1 cellular context compared by ENCODE assay signal in the genomic region with DNA sequence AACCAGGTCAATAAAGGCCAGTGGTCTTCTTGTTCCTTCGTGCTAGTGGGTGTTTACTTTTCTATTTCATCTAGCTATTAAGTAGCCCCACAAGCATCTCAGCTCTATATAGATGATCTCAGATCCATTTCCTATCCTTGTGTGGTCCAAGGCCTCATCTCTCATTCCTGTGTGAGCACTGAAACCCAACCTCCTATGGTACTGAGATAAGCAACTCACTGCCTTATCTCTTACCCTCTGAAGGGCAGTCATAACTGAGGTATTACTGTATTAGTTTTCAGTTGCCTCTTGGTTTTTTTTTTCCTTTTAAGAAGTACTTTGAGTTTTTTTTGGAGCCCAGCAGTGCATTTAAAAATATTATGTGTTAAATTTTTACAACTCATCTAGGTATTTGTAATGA.
TF ChIP-seq lines count a peak whose summit lies in the region.

No MANE protein-coding gene starts in this region.

TF ChIP-seq in HepG2, 621 proteins besides CTCF, POLR2A, EP300 and RAD21 (continued from another document):
- TF ChIP-seq, protein P1, sequence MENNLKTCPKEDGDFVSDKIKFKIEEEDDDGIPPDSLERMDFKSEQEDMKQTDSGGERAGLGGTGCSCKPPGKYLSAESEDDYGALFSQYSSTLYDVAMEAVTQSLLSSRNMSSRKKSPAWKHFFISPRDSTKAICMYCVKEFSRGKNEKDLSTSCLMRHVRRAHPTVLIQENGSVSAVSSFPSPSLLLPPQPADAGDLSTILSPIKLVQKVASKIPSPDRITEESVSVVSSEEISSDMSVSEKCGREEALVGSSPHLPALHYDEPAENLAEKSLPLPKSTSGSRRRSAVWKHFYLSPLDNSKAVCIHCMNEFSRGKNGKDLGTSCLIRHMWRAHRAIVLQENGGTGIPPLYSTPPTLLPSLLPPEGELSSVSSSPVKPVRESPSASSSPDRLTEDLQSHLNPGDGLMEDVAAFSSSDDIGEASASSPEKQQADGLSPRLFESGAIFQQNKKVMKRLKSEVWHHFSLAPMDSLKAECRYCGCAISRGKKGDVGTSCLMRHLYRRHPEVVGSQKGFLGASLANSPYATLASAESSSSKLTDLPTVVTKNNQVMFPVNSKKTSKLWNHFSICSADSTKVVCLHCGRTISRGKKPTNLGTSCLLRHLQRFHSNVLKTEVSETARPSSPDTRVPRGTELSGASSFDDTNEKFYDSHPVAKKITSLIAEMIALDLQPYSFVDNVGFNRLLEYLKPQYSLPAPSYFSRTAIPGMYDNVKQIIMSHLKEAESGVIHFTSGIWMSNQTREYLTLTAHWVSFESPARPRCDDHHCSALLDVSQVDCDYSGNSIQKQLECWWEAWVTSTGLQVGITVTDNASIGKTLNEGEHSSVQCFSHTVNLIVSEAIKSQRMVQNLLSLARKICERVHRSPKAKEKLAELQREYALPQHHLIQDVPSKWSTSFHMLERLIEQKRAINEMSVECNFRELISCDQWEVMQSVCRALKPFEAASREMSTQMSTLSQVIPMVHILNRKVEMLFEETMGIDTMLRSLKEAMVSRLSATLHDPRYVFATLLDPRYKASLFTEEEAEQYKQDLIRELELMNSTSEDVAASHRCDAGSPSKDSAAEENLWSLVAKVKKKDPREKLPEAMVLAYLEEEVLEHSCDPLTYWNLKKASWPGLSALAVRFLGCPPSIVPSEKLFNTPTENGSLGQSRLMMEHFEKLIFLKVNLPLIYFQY (CRISPR knock-in tag; IDR thresholded peaks at IDR 0.05; ENCODE audit: borderline replicate concordance), result no peak
- no peak for TF ChIP-seq ZHX2 (IDR thresholded peaks at IDR 0.05; ENCODE audit: low read depth)
- TF ChIP-seq ZHX2 (CRISPR knock-in tag; IDR thresholded peaks at IDR 0.05; ENCODE audit: borderline replicate concordance), result no peak
- no peak for TF ChIP-seq ZNF180 (CRISPR knock-in tag; IDR thresholded peaks at IDR 0.05; ENCODE audit: borderline replicate concordance, low read depth)
- no peak for TF ChIP-seq MAFK (conservative IDR thresholded peaks at IDR 0.05 in 1 of 2, IDR thresholded peaks at IDR 0.05 in 1 of 2; ENCODE audit: low read length in 2 of 2)
- TF ChIP-seq TRIM24 (CRISPR knock-in tag; IDR thresholded peaks at IDR 0.05), result no peak
- TF ChIP-seq ERF (CRISPR knock-in tag; IDR thresholded peaks at IDR 0.05), result no peak
- no peak for TF ChIP-seq ATF2 (CRISPR knock-in tag; IDR thresholded peaks at IDR 0.05)
- TF ChIP-seq NFKB2 (CRISPR knock-in tag; IDR thresholded peaks at IDR 0.05; ENCODE audit: borderline replicate concordance), result no peak
- no peak for TF ChIP-seq TEAD2 (CRISPR knock-in tag; IDR thresholded peaks at IDR 0.05)
- no peak for TF ChIP-seq RARA (CRISPR knock-in tag; IDR thresholded peaks at IDR 0.05)
- no peak for TF ChIP-seq ZNF143 (CRISPR knock-in tag; IDR thresholded peaks at IDR 0.05)
- TF ChIP-seq NCOR1 (IDR thresholded peaks at IDR 0.05; ENCODE audit: borderline replicate concordance, low read length), result no peak
